1 cellular context compared by ENCODE assay signal in the genomic region with DNA sequence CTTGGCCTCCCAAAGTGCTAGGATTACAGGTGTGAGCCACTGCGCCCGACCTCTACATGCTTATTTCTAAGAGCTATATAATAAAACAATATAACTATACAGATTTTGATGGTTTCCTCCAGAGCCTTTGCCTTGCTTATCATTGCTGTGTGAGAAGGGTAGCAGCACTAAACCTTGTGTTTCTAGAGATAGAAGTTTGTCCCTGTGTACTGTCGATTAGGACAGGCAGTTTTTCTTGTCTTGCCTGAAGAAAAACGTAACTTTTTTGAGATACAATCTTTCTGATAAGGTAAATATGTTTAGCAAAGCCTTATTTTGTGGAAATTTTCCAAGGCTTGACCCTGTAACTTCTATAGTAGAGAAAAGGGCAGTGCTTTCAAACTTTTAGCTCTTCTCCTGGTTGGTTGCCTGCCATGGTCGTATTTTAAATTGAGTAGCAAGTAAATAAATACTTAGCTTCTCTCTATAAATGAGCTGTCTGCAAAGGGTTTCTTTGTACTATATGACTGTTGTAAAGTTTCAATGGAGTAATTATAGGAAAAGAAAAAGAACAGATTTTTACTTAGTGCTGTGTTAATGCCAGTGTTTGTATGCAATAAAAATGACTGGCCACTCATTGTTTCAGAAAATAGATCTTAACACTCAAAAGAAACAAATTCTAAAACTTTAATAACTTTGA.
TF ChIP-seq lines count a peak whose summit lies in the region.

No MANE protein-coding gene starts in this region.

TF ChIP-seq in WTC11, 78 proteins besides CTCF, POLR2A, EP300 and RAD21 (continued from another document):
- TF ChIP-seq, protein P1, sequence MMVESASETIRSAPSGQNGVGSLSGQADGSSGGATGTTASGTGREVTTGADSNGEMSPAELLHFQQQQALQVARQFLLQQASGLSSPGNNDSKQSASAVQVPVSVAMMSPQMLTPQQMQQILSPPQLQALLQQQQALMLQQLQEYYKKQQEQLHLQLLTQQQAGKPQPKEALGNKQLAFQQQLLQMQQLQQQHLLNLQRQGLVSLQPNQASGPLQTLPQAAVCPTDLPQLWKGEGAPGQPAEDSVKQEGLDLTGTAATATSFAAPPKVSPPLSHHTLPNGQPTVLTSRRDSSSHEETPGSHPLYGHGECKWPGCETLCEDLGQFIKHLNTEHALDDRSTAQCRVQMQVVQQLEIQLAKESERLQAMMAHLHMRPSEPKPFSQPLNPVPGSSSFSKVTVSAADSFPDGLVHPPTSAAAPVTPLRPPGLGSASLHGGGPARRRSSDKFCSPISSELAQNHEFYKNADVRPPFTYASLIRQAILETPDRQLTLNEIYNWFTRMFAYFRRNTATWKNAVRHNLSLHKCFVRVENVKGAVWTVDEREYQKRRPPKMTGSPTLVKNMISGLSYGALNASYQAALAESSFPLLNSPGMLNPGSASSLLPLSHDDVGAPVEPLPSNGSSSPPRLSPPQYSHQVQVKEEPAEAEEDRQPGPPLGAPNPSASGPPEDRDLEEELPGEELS (CRISPR knock-in tag; IDR thresholded peaks at IDR 0.05), result no peak
- TF ChIP-seq ZNF121 (CRISPR knock-in tag; IDR thresholded peaks at IDR 0.05), result no peak
